Comparison of ENCODE assay signal across 8 cellular contexts in genomic region chr12:69779928-69780327, GRCh38. TPM values are rescaled to one million over a fixed set of nuclear protein-coding genes. Genes with fewer than 3 reads are reported as not detected.
A peak's percentile ranks its signal among the peaks of the same experiment; 100 is the strongest.
DNase-seq lines count a peak whose midpoint lies in the region; ATAC-seq and TF ChIP-seq lines count a peak whose summit lies in the region.

No MANE protein-coding gene starts in this region.

- no peak overlapping the region for H2AFZ ChIP-seq in osteoblast (ENCODE audit: low read length)

- TF ChIP-seq POLR2A in NB4 (IDR thresholded peaks at IDR 0.05; ENCODE audit: extremely low read depth, insufficient read length) (no peak), heart left ventricle (IDR thresholded peaks at IDR 0.05) (no peak)

- H3K36me3 ChIP-seq in osteoblast (ENCODE audit: insufficient read depth, low read length), result no peaks in the 10 kb centered on the region
- H3K36me3 ChIP-seq in heart left ventricle, result no peaks in the 10 kb centered on the region

- H3K9me3 ChIP-seq in osteoblast (ENCODE audit: low read depth, low read length) (no peaks in the 10 kb centered on the region), heart left ventricle (peaks cover 0 to 16% (median 0%) of the 10 kb centered on the region in 12 donors)

- TF ChIP-seq CTCF in NB4 (IDR thresholded peaks at IDR 0.05; ENCODE audit: low read depth, low read length) (peak; percentile 7), osteoblast (IDR thresholded peaks at IDR 0.05; ENCODE audit: extremely low read depth, low read depth, low read length) (peak; percentile 71), heart left ventricle (IDR thresholded peaks at IDR 0.05) (no peak)

- 57 to 70% (median 62%) methylated on average over 7 of the region's 7 CpGs for WGBS in heart left ventricle, 4 donors

- DNase-seq in DMS 273 (lab: John Stamatoyannopoulos, UW; ENCODE audit: unreplicated experiment) (peak; percentile 12), DMS 273 treated with DMSO at 0.1 percent for 48 hours (lab: John Stamatoyannopoulos, UW) (no peak), NB4 (ENCODE audit: low read depth) (peak; percentile 18), dermis blood vessel endothelial cell (peak; percentile 75), osteoblast (ENCODE audit: insufficient read length, low spot score, missing footprints) (peak; percentile 60), heart left ventricle (no peak)
- no peak for DNase-seq in activated CD4-positive, alpha-beta T cell treated with anti-CD3 and anti-CD28 coated beads for 1 hour

- H3K4me1 ChIP-seq in osteoblast (ENCODE audit: insufficient read depth, low read length) (no peaks in the 10 kb centered on the region), heart left ventricle (no peaks in the 10 kb centered on the region)

- H3K27ac ChIP-seq in osteoblast (ENCODE audit: low read depth, low read length) (no peak overlapping the region), heart left ventricle (no peak overlapping the region)

- H3K4me3 ChIP-seq in NB4 (ENCODE audit: low read depth, low read length), result no peak overlapping the region
- no peak overlapping the region for H3K4me3 ChIP-seq in osteoblast (ENCODE audit: insufficient read depth, low read length)
- H3K4me3 ChIP-seq in heart left ventricle, result no peak overlapping the region

- H3K4me2 ChIP-seq in osteoblast (ENCODE audit: insufficient read depth, low read length), result no peak overlapping the region

- no peaks in the 10 kb centered on the region for H3K79me2 ChIP-seq in osteoblast (ENCODE audit: insufficient read depth, low read length)

- no peaks in the 10 kb centered on the region for H3K27me3 ChIP-seq in osteoblast (ENCODE audit: insufficient read depth, low read length)
- no peaks in the 10 kb centered on the region for H3K27me3 ChIP-seq in heart left ventricle

- intact Hi-C loops in heart left ventricle (cut with DNase I), result no loop called here

- ATAC-seq in heart left ventricle (no peak), GM19328 (IDR thresholded peaks at IDR 0.05; ENCODE audit: unreplicated experiment) (no peak)

- H4K20me1 ChIP-seq in osteoblast (ENCODE audit: insufficient read depth, low read length), result no peaks in the 10 kb centered on the region

RNA-seq across cellular contexts. Expression of gene RAB3IP, which starts 41.3 kb away (rescaled TPM):
- total RNA-seq in dermis blood vessel endothelial cell (19.1 and 19.9 TPM in 2 replicates), osteoblast (13.3 and 13.4 TPM in 2 replicates), heart left ventricle (10 to 100 TPM; 21.8 to 37.5 (median 32.8) TPM)
- 10 to 100 TPM; 19.7 to 29.0 TPM for polyA plus RNA-seq in heart left ventricle

RNA-seq across cellular contexts. Expression of gene MYRFL, which starts 45.1 kb away (rescaled TPM):
- total RNA-seq in dermis blood vessel endothelial cell, result under 0.01 and 0.09 TPM in 2 replicates
- total RNA-seq in osteoblast, result not detected in 2 replicates
- total RNA-seq in heart left ventricle, result under 1 TPM in 8 of 9 donors, not detected in 1; 0.13 to 0.96 (median 0.46) TPM
- polyA plus RNA-seq in heart left ventricle, result under 1 TPM in 1 of 2 donors, not detected in 1; 0.18 TPM

Comparison
In these comparisons a context has a peak if more than half of its experiments do, and no peak if none do; other contexts are left out.
1. DNase-seq: peak in DMS 273 (single experiment), NB4 (single experiment), dermis blood vessel endothelial cell (single experiment) and osteoblast (single experiment); none in DMS 273 treated with DMSO at 0.1 percent for 48 hours (single experiment), heart left ventricle (0 of 5) and activated CD4-positive, alpha-beta T cell treated with anti-CD3 and anti-CD28 coated beads for 1 hour (single experiment).
2. CTCF ChIP-seq: peak in NB4 (single experiment) and osteoblast (single experiment); none in heart left ventricle (0 of 12).